Comparison of ENCODE assay signal across 32 cellular contexts in genomic region chr6:54156650-54157250, GRCh38. TPM values are rescaled to one million over a fixed set of nuclear protein-coding genes. Genes with fewer than 3 reads are reported as not detected.
"Had no signal": no experiment of that assay in that cellular context is flagged by ENCODE, and none has a peak within 500 bp of the region (broad histone marks: within the 10 kb centered on the region; RNA-seq: fewer than 3 reads in every experiment).

No MANE protein-coding gene starts in this region.

- ATAC-seq: activated T-cell treated with anti-CD3 and anti-CD28 coated beads, Interleukin-2, amount 50 U/mL, for 4 hours; activated T-helper 17 cell treated with anti-CD3 and anti-CD28 coated beads, Interleukin-2, amount 50 U/mL, for 72 hours; T-cell had no signal

- FAIRE-seq: TTC549 had no signal

- H3K9me3 ChIP-seq: MG63, Peyer's patch, SJSA1 had no signal

- H3K9me3 Mint-ChIP-seq: activated CD4-positive, alpha-beta memory T cell treated with anti-CD3 and anti-CD28 coated beads for 36 hours; activated CD4-positive, alpha-beta T cell treated with anti-CD3 and anti-CD28 coated beads, Interleukin-2, amount 10 ng/mL, durations not matched to agents 7 days and 5 days; activated naive CD4-positive, alpha-beta T cell treated with anti-CD3 and anti-CD28 coated beads for 36 hours; activated T-cell treated with anti-CD3 and anti-CD28 coated beads, Interleukin-2, amount 50 U/mL, for 4 hours; T-cell had no signal

- H3K4me1 Mint-ChIP-seq: activated CD4-positive, alpha-beta T cell treated with anti-CD3 and anti-CD28 coated beads, Interleukin-2, amount 10 ng/mL, durations not matched to agents 7 days and 5 days; activated T-helper 17 cell treated with anti-CD3 and anti-CD28 coated beads, Interleukin-2, amount 50 U/mL, for 72 hours; T-cell had no signal

- DNase-seq: activated CD4-positive, alpha-beta memory T cell treated with anti-CD3 and anti-CD28 coated beads for 36 hours; activated CD4-positive, alpha-beta T cell treated with anti-CD3 and anti-CD28 coated beads, Interleukin-2, amount 10 ng/mL, durations not matched to agents 7 days and 5 days; activated CD4-positive, CD25-positive, alpha-beta regulatory T cell; activated CD8-positive, alpha-beta memory T cell treated with anti-CD3 and anti-CD28 coated beads for 24 hours; activated gamma-delta T cell; activated naive CD4-positive, alpha-beta T cell treated with anti-CD3 and anti-CD28 coated beads for 36 hours; activated T-cell treated with anti-CD3 and anti-CD28 coated beads, Interleukin-2, amount 50 U/mL, for 4 hours; amygdala; brain microvascular endothelial cell; MG63; MV-4-11; NCI-H1092 treated with DMSO at 0.1 percent for 48 hours; NCI-H1417 treated with DMSO at 0.1 percent for 48 hours; NCI-H1694 treated with DMSO at 0.1 percent for 48 hours; NCI-H2029 treated with DMSO at 0.1 percent for 48 hours; NCI-H345; NCI-H510A; NCI-H526 treated with DMSO at 0.1 percent for 48 hours; NCI-H82; Peyer's patch; Right ventricle myocardium superior; T-cell; T-helper 2 cell; T1000 had no signal

- H3K27ac Mint-ChIP-seq: activated CD4-positive, alpha-beta memory T cell treated with anti-CD3 and anti-CD28 coated beads for 36 hours; activated CD4-positive, alpha-beta T cell treated with anti-CD3 and anti-CD28 coated beads, Interleukin-2, amount 10 ng/mL, durations not matched to agents 7 days and 5 days; activated naive CD4-positive, alpha-beta T cell treated with anti-CD3 and anti-CD28 coated beads for 36 hours; activated naive CD8-positive, alpha-beta T cell; activated T-helper 17 cell treated with anti-CD3 and anti-CD28 coated beads, Interleukin-2, amount 50 U/mL, for 72 hours; T-cell had no signal

- H3K4me3 ChIP-seq: cardiac muscle cell, MG63, Peyer's patch, SJSA1 had no signal

- H3K4me1 ChIP-seq: Peyer's patch, SJSA1 had no signal

- H3K27me3 Mint-ChIP-seq: activated CD4-positive, alpha-beta memory T cell treated with anti-CD3 and anti-CD28 coated beads for 36 hours; activated CD4-positive, alpha-beta T cell treated with anti-CD3 and anti-CD28 coated beads, Interleukin-2, amount 10 ng/mL, durations not matched to agents 7 days and 5 days; activated naive CD8-positive, alpha-beta T cell; activated T-helper 17 cell treated with anti-CD3 and anti-CD28 coated beads, Interleukin-2, amount 50 U/mL, for 72 hours; T-cell had no signal

- H3K27me3 ChIP-seq: brain microvascular endothelial cell, cardiac muscle cell, MG63, Peyer's patch, SJSA1 had no signal

- H3K4me3 Mint-ChIP-seq: activated CD4-positive, alpha-beta memory T cell treated with anti-CD3 and anti-CD28 coated beads for 36 hours; activated CD4-positive, alpha-beta T cell treated with anti-CD3 and anti-CD28 coated beads, Interleukin-2, amount 10 ng/mL, durations not matched to agents 7 days and 5 days; activated naive CD4-positive, alpha-beta T cell treated with anti-CD3 and anti-CD28 coated beads for 36 hours; activated naive CD8-positive, alpha-beta T cell; activated T-cell treated with anti-CD3 and anti-CD28 coated beads, Interleukin-2, amount 50 U/mL, for 4 hours; activated T-helper 17 cell treated with anti-CD3 and anti-CD28 coated beads, Interleukin-2, amount 50 U/mL, for 72 hours; T-cell had no signal

- H3K27ac ChIP-seq: brain microvascular endothelial cell, cardiac muscle cell, Peyer's patch, RWPE1, SJSA1, VCaP had no signal

- H3K36me3 ChIP-seq: brain microvascular endothelial cell, cardiac muscle cell, MG63, Peyer's patch, SJSA1 had no signal

- H3K36me3 Mint-ChIP-seq: activated CD4-positive, alpha-beta memory T cell treated with anti-CD3 and anti-CD28 coated beads for 36 hours; activated naive CD8-positive, alpha-beta T cell; T-cell had no signal

RNA-seq across cellular contexts. Expression of gene MLIP, which starts 45.5 kb away (rescaled TPM):
- total RNA-seq: activated CD4-positive, alpha-beta memory T cell treated with anti-CD3 and anti-CD28 coated beads for 36 hours; activated CD4-positive, alpha-beta T cell treated with anti-CD3 and anti-CD28 coated beads, Interleukin-2, amount 10 ng/mL, durations not matched to agents 7 days and 5 days; activated naive CD4-positive, alpha-beta T cell treated with anti-CD3 and anti-CD28 coated beads for 36 hours; activated T-cell treated with anti-CD3 and anti-CD28 coated beads, Interleukin-2, amount 50 U/mL, for 4 hours; activated T-helper 17 cell treated with anti-CD3 and anti-CD28 coated beads, Interleukin-2, amount 50 U/mL, for 72 hours; OCI-LY7; SJSA1; T-cell had no signal
